Comparison of ENCODE assay signal across 9 cellular contexts in genomic region chr3:130748520-130748919, GRCh38. TPM values are rescaled to one million over a fixed set of nuclear protein-coding genes. Genes with fewer than 3 reads are reported as not detected.
A peak's percentile ranks its signal among the peaks of the same experiment; 100 is the strongest.
DNase-seq lines count a peak whose midpoint lies in the region; ATAC-seq and TF ChIP-seq lines count a peak whose summit lies in the region.
"Had no signal": no experiment of that assay in that cellular context is flagged by ENCODE, and none has a peak within 500 bp of the region (broad histone marks: within the 10 kb centered on the region; RNA-seq: fewer than 3 reads in every experiment).

No MANE protein-coding gene starts in this region.

- TF ChIP-seq RAD21 in SK-N-SH (IDR thresholded peaks at IDR 0.05; ENCODE audit: low read length): no peak

- TF ChIP-seq EP300 in SK-N-SH (IDR thresholded peaks at IDR 0.05; ENCODE audit: borderline replicate concordance in 1 of 2, low read depth in 1 of 2, low read length in 1 of 2) (no peak), stomach (IDR thresholded peaks at IDR 0.05) (no peak)

- H3K27ac ChIP-seq in SK-N-SH (ENCODE audit: low read depth in 2 of 2, low read length in 1 of 2): no peak overlapping the region
- H3K27ac ChIP-seq in SU-DHL-6 (ENCODE audit: low read depth, low read length): no peak overlapping the region
- H3K27ac ChIP-seq in fibroblast of lung (ENCODE audit: insufficient read depth, low read length): no peak overlapping the region
- peak overlapping the region in 4 of 5 donors; percentile 85 to 92 (median 90) for H3K27ac ChIP-seq in stomach

- H3K79me2 ChIP-seq in SK-N-SH (ENCODE audit: insufficient read depth) (peaks cover 31% of the 10 kb centered on the region), SU-DHL-6 (ENCODE audit: insufficient read depth, low read length) (peaks cover 29% of the 10 kb centered on the region), fibroblast of lung (ENCODE audit: control insufficient read depth, insufficient read depth, low read length) (peaks cover 27% of the 10 kb centered on the region)

- no peak overlapping the region for H3K4me3 ChIP-seq in SK-N-SH (ENCODE audit: low read depth in 2 of 2, low read length in 1 of 2)
- peak overlapping the region; percentile 49 for H3K4me3 ChIP-seq in SU-DHL-6 (ENCODE audit: insufficient read depth, low read length, poor library complexity, severe bottlenecking)
- peak overlapping the region in 3 of 4 experiments; percentile 19 to 70 (median 56) for H3K4me3 ChIP-seq in fibroblast of lung (replicated peaks in 1 of 4; ENCODE audit: control extremely low read depth in 1 of 4, insufficient read depth in 1 of 4, low read depth in 3 of 4, low read length in 4 of 4)
- H3K4me3 ChIP-seq in stomach: peak overlapping the region; percentile 67 to 92 (median 76)

- POLR2A ChIA-PET in SK-N-SH (lab: Yijun Ruan, JAX): no interaction called here

- H3F3A ChIP-seq in SK-N-SH (replicated peaks; ENCODE audit: insufficient read depth): peaks cover 12% of the 10 kb centered on the region
- peaks cover 12% of the 10 kb centered on the region for H3F3A ChIP-seq in SU-DHL-6 (ENCODE audit: insufficient read depth)

- TF ChIP-seq POLR2A in stomach (IDR thresholded peaks at IDR 0.05): no peak

- H3K9ac ChIP-seq in SK-N-SH (no peak overlapping the region), SU-DHL-6 (ENCODE audit: low read length) (peak overlapping the region; percentile 41; the same call in 1 of the 2 replicates), fibroblast of lung (ENCODE audit: insufficient read depth, low read length) (no peak overlapping the region)

- H3K9me2 ChIP-seq in SK-N-SH (no peaks in the 10 kb centered on the region), SU-DHL-6 (replicated peaks; ENCODE audit: insufficient read depth, low read length) (no peaks in the 10 kb centered on the region)

- H3K4me2 ChIP-seq in SK-N-SH: no peak overlapping the region
- peak overlapping the region; percentile 50 for H3K4me2 ChIP-seq in SU-DHL-6 (ENCODE audit: low read depth, low read length, poor library complexity, severe bottlenecking)
- H3K4me2 ChIP-seq in fibroblast of lung (ENCODE audit: extremely low read depth, insufficient read depth, low read length): peak overlapping the region; percentile 62

- CTCF ChIA-PET in SK-N-SH (lab: Yijun Ruan, JAX): interaction anchor here (2.9 to 3.4 kb wide), 2 partner anchors 11 to 145 kb away, joined by 10 to 16 read pairs; partner anchors contain the start of gene ATP2C1

- no peak for DNase-seq in SK-N-SH
- no peak for DNase-seq in fibroblast of lung (ENCODE audit: low read depth in 2 of 2)
- no peak for DNase-seq in stomach
- no peak for DNase-seq in HuH-7.5 (ENCODE audit: low spot score)
- DNase-seq in sciatic nerve (ENCODE audit: low spot score): no peak
- DNase-seq in KG1 (lab: John Stamatoyannopoulos, UW): no peak

- H3K9me3 ChIP-seq in SK-N-SH (no peaks in the 10 kb centered on the region), SU-DHL-6 (ENCODE audit: insufficient read depth, low read length) (no peaks in the 10 kb centered on the region), fibroblast of lung (ENCODE audit: control insufficient read depth, insufficient read depth, low read depth, low read length) (no peaks in the 10 kb centered on the region), stomach (no peaks in the 10 kb centered on the region)
- H3K9me3 ChIP-seq: heart right ventricle had no signal

- H2AFZ ChIP-seq in SK-N-SH (ENCODE audit: low read depth) (peak overlapping the region; percentile 98; the same call in 1 of the 2 replicates), SU-DHL-6 (ENCODE audit: low read depth, low read length, severe bottlenecking) (peak overlapping the region; percentile 75), fibroblast of lung (ENCODE audit: low read length) (peak overlapping the region; percentile 30)

- peaks cover 10 to 13% of the 10 kb centered on the region in 2 experiments; a peak in 3 of 4 replicates for H3K4me1 ChIP-seq in SK-N-SH (ENCODE audit: control insufficient read depth in 1 of 2, insufficient read depth in 2 of 2, low read depth in 1 of 2, low read length in 1 of 2)
- no peaks in the 10 kb centered on the region for H3K4me1 ChIP-seq in fibroblast of lung (ENCODE audit: control insufficient read depth, extremely low read depth, insufficient read depth, low read length)
- H3K4me1 ChIP-seq in stomach: peaks cover 25 to 37% (median 32%) of the 10 kb centered on the region in 4 donors

- 91% methylated on average over 2 of the region's 2 CpGs for WGBS in SK-N-SH (ENCODE audit: low lambda C conversion rate)
- 46 to 63% (median 52%) methylated on average over 2 of the region's 2 CpGs for WGBS in stomach, 5 donors

- no peak for ATAC-seq in SK-N-SH treated with all-trans-retinoic acid at 6 μM for 48 hours
- ATAC-seq in sciatic nerve: no peak

- H4K20me1 ChIP-seq in SK-N-SH (ENCODE audit: insufficient read depth) (no peaks in the 10 kb centered on the region), SU-DHL-6 (ENCODE audit: low read depth, low read length) (no peaks in the 10 kb centered on the region), fibroblast of lung (ENCODE audit: control insufficient read depth, extremely low read depth, insufficient read depth, low read length) (no peaks in the 10 kb centered on the region)

- H3K36me3 ChIP-seq in SK-N-SH (replicated peaks in 1 of 2; ENCODE audit: control insufficient read depth in 1 of 2, insufficient read depth in 2 of 2, low read length in 1 of 2) (peaks cover 0 to 9% of the 10 kb centered on the region in 2 experiments), SU-DHL-6 (ENCODE audit: low read length) (no peaks in the 10 kb centered on the region), fibroblast of lung (ENCODE audit: control insufficient read depth, insufficient read depth, low read length) (peaks cover 2% of the 10 kb centered on the region), stomach (peaks cover 0 to 11% (median 7%) of the 10 kb centered on the region in 4 donors)

- TF ChIP-seq CTCF in SK-N-SH (IDR thresholded peaks at IDR 0.05) (no peak), SU-DHL-6 (IDR thresholded peaks at IDR 0.05; ENCODE audit: insufficient read depth, low read length, poor library complexity, severe bottlenecking) (no peak), fibroblast of lung (conservative IDR thresholded peaks at IDR 0.05 in 1 of 2, IDR thresholded peaks at IDR 0.05 in 1 of 2; ENCODE audit: low read depth in 1 of 2, low read length in 2 of 2) (no peak), stomach (IDR thresholded peaks at IDR 0.05) (no peak)

- no peaks in the 10 kb centered on the region for H3K27me3 ChIP-seq in SK-N-SH (ENCODE audit: insufficient read depth)
- H3K27me3 ChIP-seq in SU-DHL-6 (ENCODE audit: low read length): no peaks in the 10 kb centered on the region
- no peaks in the 10 kb centered on the region for H3K27me3 ChIP-seq in fibroblast of lung (ENCODE audit: control insufficient read depth, insufficient read depth, low read length)
- H3K27me3 ChIP-seq in stomach: no peaks in the 10 kb centered on the region
- H3K27me3 ChIP-seq: heart right ventricle had no signal

- intact Hi-C loops in stomach (cut with DNase I; ENCODE audit: low total_unique reads): no loop called here
- intact Hi-C loops in sciatic nerve (cut with DNase I): no loop called here

TF ChIP-seq in SK-N-SH, 30 proteins besides CTCF, POLR2A, EP300 and RAD21 (continues in another document):
- TF ChIP-seq USF1 (IDR thresholded peaks at IDR 0.05; ENCODE audit: borderline replicate concordance, low read depth) (no peak), TCF12 (IDR thresholded peaks at IDR 0.05) (no peak), EZH2phosphoT487 (IDR thresholded peaks at IDR 0.05; ENCODE audit: borderline replicate concordance, low read depth) (no peak), POLR2AphosphoS5 (IDR thresholded peaks at IDR 0.05; ENCODE audit: low read depth, low read length) (no peak), ELF1 (IDR thresholded peaks at IDR 0.05) (no peak), SMC3 (IDR thresholded peaks at IDR 0.05; ENCODE audit: low read depth, low read length) (no peak), YY1 (IDR thresholded peaks at IDR 0.05; ENCODE audit: low read depth) (no peak), MXI1 (IDR thresholded peaks at IDR 0.05; ENCODE audit: low read depth, low read length) (no peak), RCOR1 (IDR thresholded peaks at IDR 0.05; ENCODE audit: low read length) (no peak)

TF ChIP-seq in SK-N-SH treated with all-trans-retinoic acid at 6 μM for 48 hours, 23 proteins besides CTCF, POLR2A, EP300 and RAD21:
- TF ChIP-seq ESRRG (CRISPR knock-in tag; IDR thresholded peaks at IDR 0.05): no peak
- TF ChIP-seq TOX (CRISPR knock-in tag; IDR thresholded peaks at IDR 0.05; ENCODE audit: borderline replicate concordance): no peak
- no peak for TF ChIP-seq PPARA (CRISPR knock-in tag; IDR thresholded peaks at IDR 0.05; ENCODE audit: borderline replicate concordance)
- TF ChIP-seq SNAI2 (CRISPR knock-in tag; IDR thresholded peaks at IDR 0.05): no peak
- TF ChIP-seq CSDC2 (CRISPR knock-in tag; IDR thresholded peaks at IDR 0.05): no peak
- TF ChIP-seq ZC3H10 (CRISPR knock-in tag; IDR thresholded peaks at IDR 0.05): no peak
- no peak for TF ChIP-seq POU6F1 (CRISPR knock-in tag; IDR thresholded peaks at IDR 0.05; ENCODE audit: borderline replicate concordance, low read depth)
- no peak for TF ChIP-seq BACH2 (CRISPR knock-in tag; IDR thresholded peaks at IDR 0.05; ENCODE audit: borderline replicate concordance)
- no peak for TF ChIP-seq ZFP30 (CRISPR knock-in tag; IDR thresholded peaks at IDR 0.05)
- TF ChIP-seq ZNF70 (CRISPR knock-in tag; IDR thresholded peaks at IDR 0.05): no peak
- TF ChIP-seq GLIS3 (CRISPR knock-in tag; IDR thresholded peaks at IDR 0.05): no peak

RNA-seq across cellular contexts. Expression of gene PIK3R4, which starts 1.9 kb away (rescaled TPM):
- polyA plus RNA-seq in SK-N-SH (2012; rRNA removed) (27.2 and 27.9 TPM in 2 replicates), fibroblast of lung (44.6 and 51.2 TPM in 2 replicates), stomach (10 to 100 TPM; 10.4 to 19.1 (median 13.6) TPM)
- polyA plus RNA-seq in SK-N-SH (2012; cell fraction: cytosol; rRNA removed): 22.1 and 25.3 TPM in 2 replicates
- polyA plus RNA-seq in SK-N-SH (2012; cell fraction: nucleus; rRNA removed): 30.6 and 53.1 TPM in 2 replicates
- total RNA-seq in fibroblast of lung (27.0 and 33.4 TPM in 2 replicates), stomach (10 to 100 TPM in 4 of 5 donors, 1 to 10 TPM in 1; 6.4 to 45.5 (median 34.9) TPM), sciatic nerve (31.8 TPM)
- 15.3 and 18.7 TPM in 2 replicates for polyA plus RNA-seq in fibroblast of lung (2012)
- 42.1 and 56.0 TPM in 2 replicates for polyA minus RNA-seq in fibroblast of lung (ENCODE audit: low replicate concordance)

Comparison
In these comparisons a context has a peak if more than half of its experiments do, and no peak if none do; other contexts are left out.
1. H2AFZ ChIP-seq: peak in every context shown above with its lines; median percentile 98 in SK-N-SH; 75 in SU-DHL-6; 30 in fibroblast of lung.
2. H3K27ac ChIP-seq: peak in stomach (4 of 5); none in SK-N-SH (0 of 2), SU-DHL-6 (single experiment) and fibroblast of lung (single experiment).
3. H3K4me3 ChIP-seq: peak in SU-DHL-6 (single experiment), fibroblast of lung (3 of 4) and stomach (4 of 4); none in SK-N-SH (0 of 2).